In genomic region chr14:91118511-91119068, GRCh38 we compare ENCODE assay signal across 1 cellular context.
TF ChIP-seq lines count a peak whose summit lies in the region.

No MANE protein-coding gene starts in this region.

TF ChIP-seq in GM23338, 12 proteins besides CTCF, POLR2A, EP300 and RAD21 (continued from another document):
- no peak for TF ChIP-seq ZNF462 (CRISPR knock-in tag; IDR thresholded peaks at IDR 0.05)
- TF ChIP-seq ZNF331 (CRISPR knock-in tag; IDR thresholded peaks at IDR 0.05; ENCODE audit: low read depth) = no peak
- no peak for TF ChIP-seq ZNF114 (CRISPR knock-in tag; IDR thresholded peaks at IDR 0.05)
- no peak for TF ChIP-seq CREB1 (CRISPR knock-in tag; IDR thresholded peaks at IDR 0.05; ENCODE audit: low read depth)
- TF ChIP-seq NANOG (IDR thresholded peaks at IDR 0.05; ENCODE audit: borderline replicate concordance) = no peak
